In the genomic region with DNA sequence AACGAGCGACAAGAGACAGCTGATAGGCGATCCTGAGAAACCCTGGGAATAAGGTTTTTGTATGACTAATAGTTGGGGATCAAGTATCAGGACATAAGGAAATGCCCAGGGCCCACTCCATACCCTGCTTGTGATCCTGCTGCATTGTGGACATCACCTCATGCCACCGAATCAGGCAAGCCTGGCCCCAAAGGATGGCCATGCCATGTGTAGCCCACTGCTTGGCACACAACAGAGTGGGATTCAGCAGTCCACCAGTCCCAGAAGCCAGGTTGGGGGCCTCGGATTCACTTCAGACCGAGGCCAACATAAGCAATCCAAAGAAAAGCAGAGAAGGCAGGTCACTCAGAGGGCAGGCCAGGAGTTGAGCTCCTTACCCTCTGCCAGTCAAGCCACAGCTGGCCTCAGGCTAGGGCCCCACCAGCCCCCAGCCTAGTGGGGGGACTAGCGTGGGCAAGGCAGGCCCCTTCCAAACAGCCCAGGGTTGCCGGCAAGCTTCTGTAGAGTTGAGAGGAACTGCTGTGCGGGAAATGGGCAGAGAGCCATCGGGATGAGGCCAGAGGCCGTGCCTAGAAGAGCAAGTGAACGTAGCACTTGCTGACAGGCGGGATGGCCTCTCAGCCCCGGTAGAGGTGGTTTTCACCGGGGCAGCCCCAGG, we compare ENCODE assay signal across 2 cellular contexts.
TF ChIP-seq lines count a peak whose summit lies in the region.

No MANE protein-coding gene starts in this region.

TF ChIP-seq in PFSK-1, 5 proteins besides CTCF, POLR2A, EP300 and RAD21:
- TF ChIP-seq POLR2AphosphoS5 (IDR thresholded peaks at IDR 0.05; ENCODE audit: low read depth, low read length): 0 out of 2 replicates have a peak, but pooled peaks have one; percentile 7
- TF ChIP-seq, protein P1, sequence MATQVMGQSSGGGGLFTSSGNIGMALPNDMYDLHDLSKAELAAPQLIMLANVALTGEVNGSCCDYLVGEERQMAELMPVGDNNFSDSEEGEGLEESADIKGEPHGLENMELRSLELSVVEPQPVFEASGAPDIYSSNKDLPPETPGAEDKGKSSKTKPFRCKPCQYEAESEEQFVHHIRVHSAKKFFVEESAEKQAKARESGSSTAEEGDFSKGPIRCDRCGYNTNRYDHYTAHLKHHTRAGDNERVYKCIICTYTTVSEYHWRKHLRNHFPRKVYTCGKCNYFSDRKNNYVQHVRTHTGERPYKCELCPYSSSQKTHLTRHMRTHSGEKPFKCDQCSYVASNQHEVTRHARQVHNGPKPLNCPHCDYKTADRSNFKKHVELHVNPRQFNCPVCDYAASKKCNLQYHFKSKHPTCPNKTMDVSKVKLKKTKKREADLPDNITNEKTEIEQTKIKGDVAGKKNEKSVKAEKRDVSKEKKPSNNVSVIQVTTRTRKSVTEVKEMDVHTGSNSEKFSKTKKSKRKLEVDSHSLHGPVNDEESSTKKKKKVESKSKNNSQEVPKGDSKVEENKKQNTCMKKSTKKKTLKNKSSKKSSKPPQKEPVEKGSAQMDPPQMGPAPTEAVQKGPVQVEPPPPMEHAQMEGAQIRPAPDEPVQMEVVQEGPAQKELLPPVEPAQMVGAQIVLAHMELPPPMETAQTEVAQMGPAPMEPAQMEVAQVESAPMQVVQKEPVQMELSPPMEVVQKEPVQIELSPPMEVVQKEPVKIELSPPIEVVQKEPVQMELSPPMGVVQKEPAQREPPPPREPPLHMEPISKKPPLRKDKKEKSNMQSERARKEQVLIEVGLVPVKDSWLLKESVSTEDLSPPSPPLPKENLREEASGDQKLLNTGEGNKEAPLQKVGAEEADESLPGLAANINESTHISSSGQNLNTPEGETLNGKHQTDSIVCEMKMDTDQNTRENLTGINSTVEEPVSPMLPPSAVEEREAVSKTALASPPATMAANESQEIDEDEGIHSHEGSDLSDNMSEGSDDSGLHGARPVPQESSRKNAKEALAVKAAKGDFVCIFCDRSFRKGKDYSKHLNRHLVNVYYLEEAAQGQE (IDR thresholded peaks at IDR 0.05; ENCODE audit: insufficient read depth in 1 of 2, low read depth in 2 of 2, low read length in 2 of 2): no peak
TF ChIP-seq in PFSK-1: peak in this region for 1.

TF ChIP-seq in K562, 482 proteins besides CTCF, POLR2A, EP300 and RAD21:
- no peak for TF ChIP-seq SAFB2 (IDR thresholded peaks at IDR 0.05; ENCODE audit: borderline replicate concordance, low read depth, low read length, severe bottlenecking)
- no peak for TF ChIP-seq ETS2 (tag; IDR thresholded peaks at IDR 0.05; ENCODE audit: borderline replicate concordance, poor library complexity, severe bottlenecking)
- TF ChIP-seq RBFOX2 (IDR thresholded peaks at IDR 0.05; ENCODE audit: low read depth, low read length): peak; percentile 65
- peak; percentile 57 for TF ChIP-seq POLR2G (IDR thresholded peaks at IDR 0.05; ENCODE audit: low read depth, low read length)
- TF ChIP-seq SUPT5H (IDR thresholded peaks at IDR 0.05): 0 out of 2 replicates have a peak, but pooled peaks have one; percentile 30
TF ChIP-seq in K562: peak in this region for 3.
